ENCODE assay signal across 13 cellular contexts in the genomic region with DNA sequence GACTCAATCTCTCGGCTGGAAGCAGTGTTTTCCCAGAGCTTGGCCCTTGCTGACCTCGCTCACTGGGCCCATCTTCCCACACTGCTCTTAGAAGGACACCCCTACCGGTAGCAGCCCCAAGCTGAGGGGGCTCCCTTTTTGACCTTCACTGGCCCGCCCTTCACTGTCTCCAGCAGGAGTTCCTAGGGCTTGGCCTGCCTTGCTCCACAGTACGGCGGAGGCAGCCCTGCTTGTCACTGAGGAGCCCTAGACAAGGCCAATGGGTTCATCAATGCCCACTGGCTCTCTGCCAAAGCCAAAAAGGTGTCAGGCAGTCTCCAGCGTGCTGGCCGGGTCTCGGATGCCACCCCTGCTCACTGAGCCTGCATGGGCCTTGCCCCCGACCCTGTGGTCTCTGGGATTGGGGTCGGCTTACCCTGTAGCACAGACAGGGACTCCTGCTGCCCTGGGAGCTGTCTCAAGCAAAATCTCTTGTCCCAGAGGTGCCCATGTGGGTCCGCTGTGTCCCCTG. TPM values are rescaled to one million over a fixed set of nuclear protein-coding genes. Genes with fewer than 3 reads are reported as not detected.
A peak's percentile ranks its signal among the peaks of the same experiment; 100 is the strongest.
DNase-seq lines count a peak whose midpoint lies in the region; ATAC-seq and TF ChIP-seq lines count a peak whose summit lies in the region.
"Had no signal": no experiment of that assay in that cellular context is flagged by ENCODE, and none has a peak within 500 bp of the region (broad histone marks: within the 10 kb centered on the region; RNA-seq: fewer than 3 reads in every experiment).

No MANE protein-coding gene starts in this region.

- H3K4me3 ChIP-seq in RWPE2 (ENCODE audit: severe bottlenecking) = no peak overlapping the region
- no peak overlapping the region for H3K4me3 ChIP-seq in mucosa of descending colon
- no peak overlapping the region for H3K4me3 ChIP-seq in vagina

- H3K27me3 ChIP-seq in RWPE2 (ENCODE audit: insufficient read depth, poor library complexity, severe bottlenecking) (no peaks in the 10 kb centered on the region), vagina (no peaks in the 10 kb centered on the region)
- H3K27me3 ChIP-seq: dorsolateral prefrontal cortex had no signal

- TF ChIP-seq CTCF in RWPE2 (IDR thresholded peaks at IDR 0.05; ENCODE audit: poor library complexity, severe bottlenecking) = no peak
- no peak for TF ChIP-seq CTCF in progenitor cell of endocrine pancreas (IDR thresholded peaks at IDR 0.05; ENCODE audit: unreplicated experiment)
- TF ChIP-seq CTCF in mucosa of descending colon (IDR thresholded peaks at IDR 0.05) = no peak
- TF ChIP-seq CTCF in vagina (IDR thresholded peaks at IDR 0.05) = no peak

- no peak for DNase-seq in activated naive CD4-positive, alpha-beta T cell treated with anti-CD3 and anti-CD28 coated beads, Interleukin-2, amount 10 ng/mL, durations not matched to agents 7 days and 5 days
- no peak for DNase-seq in activated naive CD4-positive, alpha-beta T cell treated with Interleukin-2 at 50 U/mL for 16 hours
- DNase-seq in RWPE2 (ENCODE audit: low spot score) (peak; percentile 85), progenitor cell of endocrine pancreas (ENCODE audit: low spot score, unreplicated experiment) (no peak), mucosa of descending colon (no peak), vagina (ENCODE audit: extremely low spot score in 2 of 2) (no peak)
- DNase-seq in effector memory CD8-positive, alpha-beta T cell = no peak
- DNase-seq: activated CD4-positive, alpha-beta T cell treated with anti-CD3 and anti-CD28 coated beads for 4 hours; amygdala; MV-4-11; NCI-H2171 had no signal

- H3K9me3 Mint-ChIP-seq in activated naive CD4-positive, alpha-beta T cell treated with anti-CD3 and anti-CD28 coated beads, Interleukin-2, amount 10 ng/mL, durations not matched to agents 7 days and 5 days = no peaks in the 10 kb centered on the region
- no peaks in the 10 kb centered on the region for H3K9me3 Mint-ChIP-seq in effector memory CD8-positive, alpha-beta T cell
- H3K9me3 Mint-ChIP-seq in progenitor cell of endocrine pancreas (ENCODE audit: low read depth) = no peaks in the 10 kb centered on the region

- intact Hi-C loops in mucosa of descending colon (cut with DNase I, micrococcal nuclease) (no loop called here), vagina (cut with DNase I) (no loop called here)

- H3K27ac Mint-ChIP-seq in activated naive CD4-positive, alpha-beta T cell treated with anti-CD3 and anti-CD28 coated beads, Interleukin-2, amount 10 ng/mL, durations not matched to agents 7 days and 5 days = peak overlapping the region; percentile 99
- H3K27ac Mint-ChIP-seq in effector memory CD8-positive, alpha-beta T cell = peak overlapping the region; percentile 95 to 100
- peak overlapping the region; percentile 20 for H3K27ac Mint-ChIP-seq in progenitor cell of endocrine pancreas

- H3K4me1 Mint-ChIP-seq in activated naive CD4-positive, alpha-beta T cell treated with anti-CD3 and anti-CD28 coated beads, Interleukin-2, amount 10 ng/mL, durations not matched to agents 7 days and 5 days = peaks cover 22% of the 10 kb centered on the region
- H3K4me1 Mint-ChIP-seq in effector memory CD8-positive, alpha-beta T cell (ENCODE audit: low read depth in 2 of 2) = peaks cover 22 to 29% of the 10 kb centered on the region in 2 donors
- H3K4me1 Mint-ChIP-seq in progenitor cell of endocrine pancreas (ENCODE audit: low read depth) = peaks cover 7% of the 10 kb centered on the region

- H3K9me3 ChIP-seq in RWPE2 (ENCODE audit: severe bottlenecking) = no peaks in the 10 kb centered on the region
- H3K9me3 ChIP-seq in mucosa of descending colon = no peaks in the 10 kb centered on the region
- no peaks in the 10 kb centered on the region for H3K9me3 ChIP-seq in vagina

- peak overlapping the region; percentile 88 for H3K27ac ChIP-seq in RWPE2 (ENCODE audit: poor library complexity, severe bottlenecking)
- no peak overlapping the region for H3K27ac ChIP-seq in vagina

- H3K36me3 ChIP-seq in RWPE2 (ENCODE audit: low read depth) = peaks cover 47% of the 10 kb centered on the region
- peaks cover 4% of the 10 kb centered on the region for H3K36me3 ChIP-seq in mucosa of descending colon (ENCODE audit: low read depth)
- peaks cover 0 to 30% of the 10 kb centered on the region in 2 donors for H3K36me3 ChIP-seq in vagina

- H3K4me1 ChIP-seq in RWPE2 (ENCODE audit: insufficient read depth, poor library complexity, severe bottlenecking) (peaks cover 34% of the 10 kb centered on the region), mucosa of descending colon (ENCODE audit: low read depth) (peaks cover 15% of the 10 kb centered on the region), vagina (peaks cover 44% of the 10 kb centered on the region)

- H3K36me3 Mint-ChIP-seq in activated naive CD4-positive, alpha-beta T cell treated with anti-CD3 and anti-CD28 coated beads, Interleukin-2, amount 10 ng/mL, durations not matched to agents 7 days and 5 days = peaks cover 29% of the 10 kb centered on the region
- peaks cover 43% of the 10 kb centered on the region for H3K36me3 Mint-ChIP-seq in effector memory CD8-positive, alpha-beta T cell (ENCODE audit: insufficient read depth)
- peaks cover 14% of the 10 kb centered on the region for H3K36me3 Mint-ChIP-seq in progenitor cell of endocrine pancreas (ENCODE audit: insufficient read depth)

- H3K4me3 Mint-ChIP-seq in activated naive CD4-positive, alpha-beta T cell treated with anti-CD3 and anti-CD28 coated beads, Interleukin-2, amount 10 ng/mL, durations not matched to agents 7 days and 5 days = peak overlapping the region; percentile 99
- peak overlapping the region; percentile 87 to 97 for H3K4me3 Mint-ChIP-seq in effector memory CD8-positive, alpha-beta T cell
- peak overlapping the region; percentile 26 for H3K4me3 Mint-ChIP-seq in progenitor cell of endocrine pancreas (ENCODE audit: low read depth)

- H3K27me3 Mint-ChIP-seq in activated naive CD4-positive, alpha-beta T cell treated with anti-CD3 and anti-CD28 coated beads, Interleukin-2, amount 10 ng/mL, durations not matched to agents 7 days and 5 days = no peaks in the 10 kb centered on the region
- H3K27me3 Mint-ChIP-seq in effector memory CD8-positive, alpha-beta T cell = no peaks in the 10 kb centered on the region
- H3K27me3 Mint-ChIP-seq in progenitor cell of endocrine pancreas = no peaks in the 10 kb centered on the region

- TF ChIP-seq POLR2A in vagina (IDR thresholded peaks at IDR 0.05) = no peak

- no peak for ATAC-seq in RWPE2 (ENCODE audit: low read depth)
- ATAC-seq in effector memory CD8-positive, alpha-beta T cell (replicated peaks) = no peak
- no peak for ATAC-seq in HG02571 (IDR thresholded peaks at IDR 0.05; ENCODE audit: unreplicated experiment)
- no peak for ATAC-seq in mucosa of descending colon

- CTCF ChIA-PET in activated naive CD4-positive, alpha-beta T cell treated with anti-CD3 and anti-CD28 coated beads, Interleukin-2, amount 10 ng/mL, durations not matched to agents 7 days and 5 days (lab: Charles Lee) = interaction anchor here (1.0 to 2.2 kb wide), 3 partner anchors 9 to 131 kb away, joined by 3 to 8 read pairs (median 3); no protein-coding TSS in a partner anchor

RNA-seq across cellular contexts. Expression of a gene that starts 2.1 kb away (rescaled TPM):
- total RNA-seq in progenitor cell of endocrine pancreas (55.6 and 59.1 TPM in 2 replicates), mucosa of descending colon (100 to 1,000 TPM in 2 of 3 donors, 10 to 100 TPM in 1; 90.9 to 156 (median 124) TPM), vagina (36.8 TPM)

RNA-seq across cellular contexts. Expression of a gene that starts 8.8 kb away (rescaled TPM):
- total RNA-seq in progenitor cell of endocrine pancreas = 108 and 109 TPM in 2 replicates
- 100 to 1,000 TPM; 105 to 206 (median 182) TPM for total RNA-seq in mucosa of descending colon
- 124 TPM for total RNA-seq in vagina

RNA-seq across cellular contexts. Expression of a gene that starts 16.4 kb away (rescaled TPM):
- total RNA-seq in progenitor cell of endocrine pancreas = not detected in 2 replicates
- under 1 TPM in 2 of 3 donors, not detected in 1; 0.13 to 0.41 TPM for total RNA-seq in mucosa of descending colon
- 16.9 TPM for total RNA-seq in vagina

RNA-seq across cellular contexts. Expression of a gene that starts 49.3 kb away (rescaled TPM):
- total RNA-seq in progenitor cell of endocrine pancreas = 3.4 TPM in 2 replicates
- under 1 TPM; 0.24 to 0.70 (median 0.58) TPM for total RNA-seq in mucosa of descending colon
- 0.98 TPM for total RNA-seq in vagina

Comparison
In these comparisons a context has a peak if more than half of its experiments do, and no peak if none do; other contexts are left out.
1. H3K27ac Mint-ChIP-seq: peak in every context shown above with its lines; median percentile 99 in activated naive CD4-positive, alpha-beta T cell treated with anti-CD3 and anti-CD28 coated beads, Interleukin-2, amount 10 ng/mL, durations not matched to agents 7 days and 5 days; 98 in effector memory CD8-positive, alpha-beta T cell; 20 in progenitor cell of endocrine pancreas.
2. H3K4me3 Mint-ChIP-seq: peak in every context shown above with its lines; median percentile 99 in activated naive CD4-positive, alpha-beta T cell treated with anti-CD3 and anti-CD28 coated beads, Interleukin-2, amount 10 ng/mL, durations not matched to agents 7 days and 5 days; 92 in effector memory CD8-positive, alpha-beta T cell; 26 in progenitor cell of endocrine pancreas.
3. RNA of a gene that starts 16.4 kb away (total RNA-seq): 16.9 TPM in vagina (single experiment); 0.13 to 0.41 TPM in mucosa of descending colon and not detected in progenitor cell of endocrine pancreas; every median in the first group is over 10 times any median in the second.